21 cellular contexts compared by ENCODE assay signal in genomic region chr4:82965763-82966162, GRCh38.
"Had no signal": no experiment of that assay in that cellular context is flagged by ENCODE, and none has a peak within 500 bp of the region (broad histone marks: within the 10 kb centered on the region; RNA-seq: fewer than 3 reads in every experiment).

No MANE protein-coding gene starts in this region.

- H3K4me1 ChIP-seq: esophagus muscularis mucosa, gastrocnemius medialis, heart right ventricle, sigmoid colon had no signal

- H3K9me3 Mint-ChIP-seq: naive thymus-derived CD8-positive, alpha-beta T cell; neural crest cell; stimulated activated naive CD8-positive, alpha-beta T cell treated with anti-CD3 and anti-CD28 coated beads, Interleukin-15, amount 100 ng/mL, for 72 hours had no signal

- ATAC-seq: gastrocnemius medialis; heart right ventricle; left lobe of liver; mucosa of descending colon; naive thymus-derived CD8-positive, alpha-beta T cell; stimulated activated naive B cell treated with anti-CD40 and anti-IgM and Interleukin-4, amounts not matched to agents 10 μg/mL and 1 μg/mL and 100 μg/mL, for 72 hours; stimulated activated naive CD8-positive, alpha-beta T cell treated with anti-CD3 and anti-CD28 coated beads, Interleukin-15, amount 100 ng/mL, for 72 hours had no signal

- H3K27me3 ChIP-seq: esophagus muscularis mucosa, gastrocnemius medialis, heart right ventricle, sigmoid colon, transverse colon had no signal

- DNase-seq: cortex of kidney; effector memory CD4-positive, alpha-beta T cell; gastrocnemius medialis; heart right ventricle; hypothalamus; islet precursor cell; mammary epithelial cell; mucosa of descending colon; naive thymus-derived CD8-positive, alpha-beta T cell; posterior cingulate gyrus; sigmoid colon; stimulated activated CD4-positive, alpha-beta T cell treated with anti-CD3 and anti-CD28 coated beads, Interleukin-2, amount 100 ng/mL, for 24 hours; stimulated activated CD4-positive, alpha-beta T cell treated with anti-CD3 and anti-CD28 coated beads, Interleukin-4, amount 100 ng/mL, for 4 hours; stimulated activated naive B cell treated with anti-CD40 and anti-IgM and Interleukin-4, amounts not matched to agents 10 μg/mL and 1 μg/mL and 100 μg/mL, for 72 hours; stimulated activated naive CD8-positive, alpha-beta T cell treated with anti-CD3 and anti-CD28 coated beads, Interleukin-15, amount 100 ng/mL, for 72 hours; transverse colon had no signal

- H3K27me3 Mint-ChIP-seq: naive thymus-derived CD8-positive, alpha-beta T cell; stimulated activated naive B cell treated with anti-CD40 and anti-IgM and Interleukin-4, amounts not matched to agents 10 μg/mL and 1 μg/mL and 100 μg/mL, for 72 hours; stimulated activated naive CD8-positive, alpha-beta T cell treated with anti-CD3 and anti-CD28 coated beads, Interleukin-15, amount 100 ng/mL, for 72 hours had no signal

- H3K4me1 Mint-ChIP-seq: neural crest cell; stimulated activated naive B cell treated with anti-CD40 and anti-IgM and Interleukin-4, amounts not matched to agents 10 μg/mL and 1 μg/mL and 100 μg/mL, for 72 hours had no signal

- H3K4me3 Mint-ChIP-seq: naive thymus-derived CD8-positive, alpha-beta T cell; neural crest cell; stimulated activated naive B cell treated with anti-CD40 and anti-IgM and Interleukin-4, amounts not matched to agents 10 μg/mL and 1 μg/mL and 100 μg/mL, for 72 hours; stimulated activated naive CD8-positive, alpha-beta T cell treated with anti-CD3 and anti-CD28 coated beads, Interleukin-15, amount 100 ng/mL, for 72 hours had no signal

- H3K9me3 ChIP-seq: esophagus muscularis mucosa, gastrocnemius medialis, heart right ventricle, mucosa of descending colon, sigmoid colon, thoracic aorta, transverse colon had no signal

- H3K27ac ChIP-seq: esophagus muscularis mucosa, gastrocnemius medialis, heart right ventricle, sigmoid colon, skin epidermis, thoracic aorta, transverse colon had no signal

- H3K4me3 ChIP-seq: esophagus muscularis mucosa, gastrocnemius medialis, heart right ventricle, mucosa of descending colon, sigmoid colon, skin epidermis, thoracic aorta, transverse colon had no signal

- H3K27ac Mint-ChIP-seq: stimulated activated naive B cell treated with anti-CD40 and anti-IgM and Interleukin-4, amounts not matched to agents 10 μg/mL and 1 μg/mL and 100 μg/mL, for 72 hours; stimulated activated naive CD8-positive, alpha-beta T cell treated with anti-CD3 and anti-CD28 coated beads, Interleukin-15, amount 100 ng/mL, for 72 hours had no signal
